ENCODE assay signal across 1 cellular context in the genomic region with DNA sequence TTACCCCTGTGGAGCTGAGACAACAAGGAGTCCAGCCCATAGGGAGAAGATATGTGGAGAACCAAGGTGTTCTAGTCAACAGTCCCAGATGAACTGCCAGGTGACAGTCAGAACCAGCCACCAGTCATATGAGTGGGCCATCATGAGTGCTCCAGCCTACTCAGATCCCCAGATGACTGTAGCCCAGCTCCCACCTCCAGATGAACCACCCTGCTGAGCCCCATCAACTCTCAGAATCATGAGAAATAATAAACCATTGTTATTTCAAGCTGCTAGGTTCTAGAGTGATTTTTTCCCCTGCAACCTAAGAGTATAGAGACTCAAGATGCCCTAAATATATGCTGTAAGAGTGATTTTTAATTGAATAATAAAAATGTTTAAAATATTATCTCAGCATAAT.
TF ChIP-seq lines count a peak whose summit lies in the region.

No MANE protein-coding gene starts in this region.

TF ChIP-seq in GM23338, 12 proteins besides CTCF, POLR2A, EP300 and RAD21 (continued from another document):
- TF ChIP-seq, protein P1, sequence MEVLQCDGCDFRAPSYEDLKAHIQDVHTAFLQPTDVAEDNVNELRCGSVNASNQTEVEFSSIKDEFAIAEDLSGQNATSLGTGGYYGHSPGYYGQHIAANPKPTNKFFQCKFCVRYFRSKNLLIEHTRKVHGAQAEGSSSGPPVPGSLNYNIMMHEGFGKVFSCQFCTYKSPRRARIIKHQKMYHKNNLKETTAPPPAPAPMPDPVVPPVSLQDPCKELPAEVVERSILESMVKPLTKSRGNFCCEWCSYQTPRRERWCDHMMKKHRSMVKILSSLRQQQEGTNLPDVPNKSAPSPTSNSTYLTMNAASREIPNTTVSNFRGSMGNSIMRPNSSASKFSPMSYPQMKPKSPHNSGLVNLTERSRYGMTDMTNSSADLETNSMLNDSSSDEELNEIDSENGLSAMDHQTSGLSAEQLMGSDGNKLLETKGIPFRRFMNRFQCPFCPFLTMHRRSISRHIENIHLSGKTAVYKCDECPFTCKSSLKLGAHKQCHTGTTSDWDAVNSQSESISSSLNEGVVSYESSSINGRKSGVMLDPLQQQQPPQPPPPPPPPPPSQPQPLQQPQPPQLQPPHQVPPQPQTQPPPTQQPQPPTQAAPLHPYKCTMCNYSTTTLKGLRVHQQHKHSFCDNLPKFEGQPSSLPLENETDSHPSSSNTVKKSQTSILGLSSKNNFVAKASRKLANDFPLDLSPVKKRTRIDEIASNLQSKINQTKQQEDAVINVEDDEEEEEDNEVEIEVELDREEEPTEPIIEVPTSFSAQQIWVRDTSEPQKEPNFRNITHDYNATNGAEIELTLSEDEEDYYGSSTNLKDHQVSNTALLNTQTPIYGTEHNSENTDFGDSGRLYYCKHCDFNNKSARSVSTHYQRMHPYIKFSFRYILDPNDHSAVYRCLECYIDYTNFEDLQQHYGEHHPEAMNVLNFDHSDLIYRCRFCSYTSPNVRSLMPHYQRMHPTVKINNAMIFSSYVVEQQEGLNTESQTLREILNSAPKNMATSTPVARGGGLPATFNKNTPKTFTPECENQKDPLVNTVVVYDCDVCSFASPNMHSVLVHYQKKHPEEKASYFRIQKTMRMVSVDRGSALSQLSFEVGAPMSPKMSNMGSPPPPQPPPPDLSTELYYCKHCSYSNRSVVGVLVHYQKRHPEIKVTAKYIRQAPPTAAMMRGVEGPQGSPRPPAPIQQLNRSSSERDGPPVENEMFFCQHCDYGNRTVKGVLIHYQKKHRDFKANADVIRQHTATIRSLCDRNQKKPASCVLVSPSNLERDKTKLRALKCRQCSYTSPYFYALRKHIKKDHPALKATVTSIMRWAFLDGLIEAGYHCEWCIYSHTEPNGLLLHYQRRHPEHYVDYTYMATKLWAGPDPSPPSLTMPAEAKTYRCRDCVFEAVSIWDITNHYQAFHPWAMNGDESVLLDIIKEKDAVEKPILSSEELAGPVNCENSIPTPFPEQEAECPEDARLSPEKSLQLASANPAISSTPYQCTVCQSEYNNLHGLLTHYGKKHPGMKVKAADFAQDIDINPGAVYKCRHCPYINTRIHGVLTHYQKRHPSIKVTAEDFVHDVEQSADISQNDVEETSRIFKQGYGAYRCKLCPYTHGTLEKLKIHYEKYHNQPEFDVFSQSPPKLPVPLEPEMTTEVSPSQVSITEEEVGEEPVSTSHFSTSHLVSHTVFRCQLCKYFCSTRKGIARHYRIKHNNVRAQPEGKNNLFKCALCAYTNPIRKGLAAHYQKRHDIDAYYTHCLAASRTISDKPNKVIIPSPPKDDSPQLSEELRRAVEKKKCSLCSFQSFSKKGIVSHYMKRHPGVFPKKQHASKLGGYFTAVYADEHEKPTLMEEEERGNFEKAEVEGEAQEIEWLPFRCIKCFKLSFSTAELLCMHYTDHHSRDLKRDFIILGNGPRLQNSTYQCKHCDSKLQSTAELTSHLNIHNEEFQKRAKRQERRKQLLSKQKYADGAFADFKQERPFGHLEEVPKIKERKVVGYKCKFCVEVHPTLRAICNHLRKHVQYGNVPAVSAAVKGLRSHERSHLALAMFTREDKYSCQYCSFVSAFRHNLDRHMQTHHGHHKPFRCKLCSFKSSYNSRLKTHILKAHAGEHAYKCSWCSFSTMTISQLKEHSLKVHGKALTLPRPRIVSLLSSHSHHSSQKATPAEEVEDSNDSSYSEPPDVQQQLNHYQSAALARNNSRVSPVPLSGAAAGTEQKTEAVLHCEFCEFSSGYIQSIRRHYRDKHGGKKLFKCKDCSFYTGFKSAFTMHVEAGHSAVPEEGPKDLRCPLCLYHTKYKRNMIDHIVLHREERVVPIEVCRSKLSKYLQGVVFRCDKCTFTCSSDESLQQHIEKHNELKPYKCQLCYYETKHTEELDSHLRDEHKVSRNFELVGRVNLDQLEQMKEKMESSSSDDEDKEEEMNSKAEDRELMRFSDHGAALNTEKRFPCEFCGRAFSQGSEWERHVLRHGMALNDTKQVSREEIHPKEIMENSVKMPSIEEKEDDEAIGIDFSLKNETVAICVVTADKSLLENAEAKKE (CRISPR knock-in tag; IDR thresholded peaks at IDR 0.05): no peak
- TF ChIP-seq POLR2AphosphoS5 (IDR thresholded peaks at IDR 0.05; ENCODE audit: low read depth) (no peak), STAT1 (IDR thresholded peaks at IDR 0.05; ENCODE audit: unreplicated experiment) (no peak)
